Comparison of ENCODE assay signal across 15 cellular contexts in the genomic region with DNA sequence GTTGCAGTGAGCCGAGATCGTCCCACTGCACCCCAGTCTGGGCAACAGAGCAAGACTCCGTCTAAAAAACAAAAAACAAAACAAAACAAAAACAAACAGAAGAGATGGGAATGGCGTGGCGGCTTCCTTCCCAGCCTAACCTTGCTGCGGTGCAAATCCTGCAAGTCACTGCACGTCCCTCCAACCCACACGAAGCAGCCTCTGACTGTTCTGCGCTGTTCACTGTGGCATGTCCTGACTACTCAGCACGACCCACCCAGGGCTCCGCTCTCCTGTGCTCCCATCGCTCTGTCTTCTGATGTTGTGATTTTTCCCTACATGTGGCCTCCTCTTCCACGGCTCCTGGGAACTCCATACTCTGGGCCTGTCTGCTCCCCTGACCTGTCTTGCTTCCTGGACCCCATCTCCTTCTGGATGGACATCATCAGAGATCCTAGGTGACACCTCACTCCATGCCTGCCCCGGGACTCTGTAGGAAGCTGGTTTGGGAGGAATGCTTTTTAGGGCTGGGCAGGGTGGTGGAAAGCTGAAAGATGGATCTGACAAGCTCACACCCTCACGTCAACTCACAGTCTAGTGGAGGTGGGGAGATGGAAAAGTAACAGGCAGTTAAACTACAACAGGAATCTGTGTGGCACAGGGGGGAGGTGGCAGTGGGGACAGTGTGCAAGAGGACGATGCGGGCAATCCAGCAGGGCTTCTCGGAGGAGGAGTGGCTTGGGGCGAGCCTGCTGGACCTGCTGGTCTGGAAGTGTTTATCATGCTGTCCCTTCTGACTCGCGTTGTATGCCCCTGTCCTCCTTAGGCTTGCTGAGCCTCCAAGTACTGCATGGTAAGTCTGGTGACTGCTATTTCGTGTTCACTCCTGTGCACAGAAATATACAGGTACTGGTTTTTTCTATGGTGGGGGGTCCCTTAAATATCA. TPM values are rescaled to one million over a fixed set of nuclear protein-coding genes. Genes with fewer than 3 reads are reported as not detected.
"Had no signal": no experiment of that assay in that cellular context is flagged by ENCODE, and none has a peak within 500 bp of the region (broad histone marks: within the 10 kb centered on the region; RNA-seq: fewer than 3 reads in every experiment).

No MANE protein-coding gene starts in this region.

- ATAC-seq: left colon; stimulated activated effector memory CD8-positive, alpha-beta T cell treated with anti-CD3 and anti-CD28 coated beads, Interleukin-12 subunit alpha, Interleukin-12 subunit beta, amount 100 ng/mL, for 72 hours had no signal

- H3K27ac Mint-ChIP-seq: activated CD4-positive, alpha-beta T cell treated with anti-CD3 and anti-CD28 coated beads, Interleukin-2, amount 10 ng/mL, durations not matched to agents 24 days and 14 days; activated T-helper 1 cell treated with anti-CD3 and anti-CD28 coated beads, Interleukin-12 subunit alpha, Interleukin-12 subunit beta, Interleukin-2, Interleukin-4 antibody, amounts not matched to agents 30 ng/mL and 10 ng/mL and 1 ng/mL, durations not matched to agents 14 hours and 24 hours and 36 hours; immature natural killer cell; stimulated activated effector memory CD8-positive, alpha-beta T cell treated with anti-CD3 and anti-CD28 coated beads, Interleukin-12 subunit alpha, Interleukin-12 subunit beta, amount 100 ng/mL, for 72 hours had no signal

- H3K36me3 ChIP-seq: colonic mucosa had no signal

- H3K27me3 ChIP-seq: colonic mucosa, heart left ventricle had no signal

- H3K9me3 Mint-ChIP-seq: immature natural killer cell; stimulated activated effector memory CD8-positive, alpha-beta T cell treated with anti-CD3 and anti-CD28 coated beads, Interleukin-12 subunit alpha, Interleukin-12 subunit beta, amount 100 ng/mL, for 72 hours had no signal

- FAIRE-seq: astrocyte, frontal cortex, urothelium cell line had no signal

- H3K27ac ChIP-seq: colonic mucosa, heart left ventricle had no signal

- H3K4me1 ChIP-seq: colonic mucosa had no signal

- DNase-seq: activated CD4-positive, alpha-beta T cell treated with anti-CD3 and anti-CD28 coated beads, Interleukin-2, amount 10 ng/mL, durations not matched to agents 24 days and 14 days; activated CD4-positive, CD25-positive, alpha-beta regulatory T cell; activated naive CD4-positive, alpha-beta T cell treated with Interleukin-2 at 50 U/mL for 16 hours; colonic mucosa; heart left ventricle; immature natural killer cell; left colon had no signal

- H3K4me1 Mint-ChIP-seq: activated CD4-positive, alpha-beta T cell treated with anti-CD3 and anti-CD28 coated beads, Interleukin-2, amount 10 ng/mL, durations not matched to agents 24 days and 14 days had no signal

- H3K27me3 Mint-ChIP-seq: activated CD4-positive, alpha-beta T cell treated with anti-CD3 and anti-CD28 coated beads, Interleukin-2, amount 10 ng/mL, durations not matched to agents 24 days and 14 days had no signal

- H3K4me3 Mint-ChIP-seq: activated CD4-positive, alpha-beta T cell treated with anti-CD3 and anti-CD28 coated beads, Interleukin-2, amount 10 ng/mL, durations not matched to agents 24 days and 14 days; activated T-helper 1 cell treated with anti-CD3 and anti-CD28 coated beads, Interleukin-12 subunit alpha, Interleukin-12 subunit beta, Interleukin-2, Interleukin-4 antibody, amounts not matched to agents 30 ng/mL and 10 ng/mL and 1 ng/mL, durations not matched to agents 14 hours and 24 hours and 36 hours; immature natural killer cell; neural crest cell; stimulated activated effector memory CD8-positive, alpha-beta T cell treated with anti-CD3 and anti-CD28 coated beads, Interleukin-12 subunit alpha, Interleukin-12 subunit beta, amount 100 ng/mL, for 72 hours had no signal

- H3K9me3 ChIP-seq: colonic mucosa, heart left ventricle had no signal

- H3K4me3 ChIP-seq: colonic mucosa, heart left ventricle had no signal

RNA-seq across cellular contexts. Expression of gene EDDM13, which starts 23.2 kb away (rescaled TPM):
- total RNA-seq: astrocyte, colonic mucosa, fibroblast of lung, frontal cortex, heart left ventricle, left colon, neural crest cell, renal cortical epithelial cell had no signal
- polyA plus RNA-seq: fibroblast of lung had no signal
